In genomic region chr2:100562613-100563406, GRCh38 we compare ENCODE assay signal across 8 cellular contexts. TPM values are rescaled to one million over a fixed set of nuclear protein-coding genes. Genes with fewer than 3 reads are reported as not detected.
DNase-seq lines count a peak whose midpoint lies in the region; ATAC-seq, FAIRE-seq and TF ChIP-seq lines count a peak whose summit lies in the region.

TSS of gene PDCL3 (plus strand) at chr2:100562993. CDS start at chr2:100563068, 75 bp downstream.

- intact Hi-C loops in adrenal gland (cut with DNase I), result loop anchor here in 1 of 2 donors (10.0 kb wide), 1 partner anchor 148 kb away; the partner anchor contains the start of gene CHST10
- intact Hi-C loops in heart left ventricle (cut with DNase I), result loop anchor here in 9 of 10 donors (5.0 to 10.0 kb wide), 5 partner anchors 136 to 148 kb away; partner anchors contain the start of gene CHST10 (in 5 of the 9)

- H3K27ac ChIP-seq in adrenal gland (peak within 1 kb of the TSS; percentile 82 to 95 (median 95)), heart left ventricle (peak within 1 kb of the TSS; percentile 70 to 97 (median 92))

- 0 to 1% (median 0%) methylated on average over 6 to 62 of the region's 62 CpGs for WGBS in adrenal gland, 4 donors
- 0% methylated on average over 34 to 62 of the region's 62 CpGs for WGBS in heart left ventricle, 4 donors

- peak in 2 of 6 experiments; percentile 5 to 29 for TF ChIP-seq CTCF in adrenal gland (IDR thresholded peaks at IDR 0.05)
- TF ChIP-seq CTCF in heart left ventricle (IDR thresholded peaks at IDR 0.05), result peak in 6 of 12 donors; percentile 11 to 57 (median 36)
- TF ChIP-seq CTCF in type B pancreatic cell (conservative IDR thresholded peaks at IDR 0.05), result no peak

- ATAC-seq in HG02852 (IDR thresholded peaks at IDR 0.05; ENCODE audit: unreplicated experiment) (peak; percentile 91), heart left ventricle (peak; percentile 96 to 98 (median 97))

- H3K36me3 ChIP-seq in adrenal gland (replicated peaks in 1 of 2) (peaks cover 0 to 12% of the 10 kb centered on the region in 2 donors), heart left ventricle (peaks cover 0 to 18% (median 15%) of the 10 kb centered on the region in 9 donors)

- no peaks in the 10 kb centered on the region for H3K9me3 Mint-ChIP-seq in type B pancreatic cell

- peaks cover 13% of the 10 kb centered on the region for H3K36me3 Mint-ChIP-seq in type B pancreatic cell

- peak within 1 kb of the TSS; percentile 98 for H3K4me3 Mint-ChIP-seq in type B pancreatic cell

- H3K27me3 ChIP-seq in adrenal gland (no peaks in the 10 kb centered on the region), heart left ventricle (no peaks in the 10 kb centered on the region)

- no peaks in the 10 kb centered on the region for H3K4me1 Mint-ChIP-seq in type B pancreatic cell (ENCODE audit: unreplicated experiment)

- peak; percentile 97 for FAIRE-seq in GM12892 (lab: Jason Lieb, UNC)

- TF ChIP-seq POLR2A in GM12892 (IDR thresholded peaks at IDR 0.05; ENCODE audit: low read depth, low read length), result peak; percentile 78
- TF ChIP-seq POLR2A in adrenal gland (IDR thresholded peaks at IDR 0.05), result peak; percentile 61 to 93
- peak in 1 of 2 donors; percentile 69 for TF ChIP-seq POLR2A in heart left ventricle (IDR thresholded peaks at IDR 0.05)

- H3K4me3 ChIP-seq in adrenal gland (peak within 1 kb of the TSS; percentile 30 to 97 (median 54)), heart left ventricle (peak within 1 kb of the TSS; percentile 59 to 96 (median 76))

- H3K4me1 ChIP-seq in adrenal gland (replicated peaks in 1 of 2), result peaks cover 0 to 8% of the 10 kb centered on the region in 2 donors
- H3K4me1 ChIP-seq in heart left ventricle, result peaks cover 0 to 26% (median 11%) of the 10 kb centered on the region in 12 donors

- H3K27ac Mint-ChIP-seq in type B pancreatic cell, result peak within 1 kb of the TSS; percentile 98

- H3K9me3 ChIP-seq in adrenal gland (replicated peaks in 1 of 3) (no peaks in the 10 kb centered on the region), heart left ventricle (no peaks in the 10 kb centered on the region)

- DNase-seq in GM12892 (ENCODE audit: insufficient read length), result peak; percentile 94
- DNase-seq in NCI-H146 (lab: John Stamatoyannopoulos, UW), result peak; percentile 99
- DNase-seq in T-helper 1 cell, result peak; percentile 88 to 99 (median 91)
- DNase-seq in adrenal gland, result peak; percentile 95 to 99 (median 99)
- DNase-seq in heart left ventricle, result peak; percentile 96 to 98 (median 98)
- peak; percentile 99 for DNase-seq in pons (ENCODE audit: low spot score)
- peak; percentile 93 for DNase-seq in type B pancreatic cell (ENCODE audit: extremely low spot score, unreplicated experiment)

- no peaks in the 10 kb centered on the region for H3K27me3 Mint-ChIP-seq in type B pancreatic cell

RNA-seq across cellular contexts. Expression of gene PDCL3, which starts in this region (rescaled TPM):
- polyA plus RNA-seq in GM12892 (2012; ENCODE audit: missing spikeins), result 33.9 TPM
- 10 to 100 TPM in 6 of 8 donors, 1 to 10 TPM in 2; 9.6 to 22.9 (median 16.3) TPM for total RNA-seq in adrenal gland
- 10 to 100 TPM; 15.5 to 51.3 (median 23.4) TPM for polyA plus RNA-seq in adrenal gland
- total RNA-seq in heart left ventricle, result 10 to 100 TPM; 10.3 to 29.1 (median 23.4) TPM
- polyA plus RNA-seq in heart left ventricle, result 10 to 100 TPM; 25.6 to 40.2 TPM
- total RNA-seq in type B pancreatic cell (ENCODE audit: low replicate concordance), result 20.2 and 23.1 TPM in 2 replicates

Comparison
In these comparisons a context has a peak if more than half of its experiments do, and no peak if none do; other contexts are left out.
1. Peak in every context shown above with its lines: DNase-seq, ATAC-seq, H3K4me3 ChIP-seq and H3K27ac ChIP-seq.